1 cellular context compared by ENCODE assay signal in the genomic region with DNA sequence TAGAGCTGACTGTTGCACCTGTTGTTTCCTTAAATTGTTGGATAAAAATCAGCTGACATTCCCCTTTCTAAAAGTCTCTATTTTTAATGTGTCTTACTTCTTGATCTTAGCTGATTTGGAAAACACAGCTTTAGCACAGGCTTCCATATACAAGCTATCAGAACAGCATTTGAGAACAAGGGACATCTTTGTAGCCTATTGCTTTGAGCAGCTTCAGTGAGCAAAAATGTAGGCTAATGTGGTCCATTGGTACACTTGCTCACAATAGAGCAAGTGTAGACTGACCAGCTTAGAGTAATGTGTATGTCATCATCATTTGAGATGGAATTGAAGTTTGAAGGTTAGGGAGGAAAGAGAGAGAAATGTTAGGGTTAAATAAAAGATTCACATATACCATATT.
TF ChIP-seq lines count a peak whose summit lies in the region.

No MANE protein-coding gene starts in this region.

TF ChIP-seq in HepG2, 621 proteins besides CTCF, POLR2A, EP300 and RAD21:
- peak; percentile 21; the same call in 1 of the 2 replicates for TF ChIP-seq CEBPG (CRISPR knock-in tag; IDR thresholded peaks at IDR 0.05)
- peak; percentile 19; the same call in 1 of the 2 replicates for TF ChIP-seq ELF4 (CRISPR knock-in tag; IDR thresholded peaks at IDR 0.05; ENCODE audit: borderline replicate concordance)
- no peak for TF ChIP-seq RXRA (CRISPR knock-in tag; IDR thresholded peaks at IDR 0.05)
- TF ChIP-seq SOX13 (IDR thresholded peaks at IDR 0.05), result no peak
- TF ChIP-seq SOX13 (CRISPR knock-in tag; conservative IDR thresholded peaks at IDR 0.05 in 1 of 2, IDR thresholded peaks at IDR 0.05 in 1 of 2), result no peak
- TF ChIP-seq ZNF354B (CRISPR knock-in tag; IDR thresholded peaks at IDR 0.05), result no peak
